Comparison of ENCODE assay signal across 11 cellular contexts in the genomic region with DNA sequence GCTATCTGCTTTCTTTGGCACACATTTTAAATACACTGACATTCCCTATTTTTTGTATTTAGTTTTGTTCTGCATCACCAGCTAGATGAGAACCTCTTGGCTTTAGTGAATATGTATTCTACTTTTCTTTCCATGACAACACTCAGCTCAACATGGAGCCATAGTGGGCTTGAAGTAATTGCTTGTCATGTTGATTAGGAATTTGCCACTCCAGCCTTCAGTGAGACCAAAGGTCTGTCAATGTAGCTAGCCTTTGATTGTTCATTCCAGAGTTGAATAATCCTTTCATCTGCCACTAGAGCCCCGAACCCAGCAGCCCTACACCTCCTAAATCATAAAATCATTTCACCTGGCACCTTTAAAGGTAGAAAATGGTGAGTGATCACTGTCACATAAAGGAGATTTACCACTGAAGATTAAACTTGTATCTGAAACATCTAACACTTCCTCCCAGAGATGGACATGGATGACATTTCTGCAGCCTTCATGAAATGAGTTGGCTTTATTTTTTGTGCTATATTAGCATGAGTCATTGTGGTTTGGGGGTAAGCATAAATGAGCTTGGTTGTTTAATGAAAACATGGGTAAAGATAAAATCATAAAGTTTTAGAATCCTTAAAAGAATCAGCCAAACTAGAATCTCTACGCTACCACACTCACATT. TPM values are rescaled to one million over a fixed set of nuclear protein-coding genes. Genes with fewer than 3 reads are reported as not detected.
A peak's percentile ranks its signal among the peaks of the same experiment; 100 is the strongest.
DNase-seq lines count a peak whose midpoint lies in the region; ATAC-seq, FAIRE-seq and TF ChIP-seq lines count a peak whose summit lies in the region.
"Had no signal": no experiment of that assay in that cellular context is flagged by ENCODE, and none has a peak within 500 bp of the region (broad histone marks: within the 10 kb centered on the region; RNA-seq: fewer than 3 reads in every experiment).

No MANE protein-coding gene starts in this region.

- POLR2A ChIA-PET in K562 (lab: Yijun Ruan, JAX), result interaction anchor here (0.5 to 2.6 kb wide), 7 partner anchors 8 to 539 kb away, joined by 3 to 10 read pairs (median 3); no protein-coding TSS in a partner anchor
- POLR2A ChIA-PET in naive thymus-derived CD8-positive, alpha-beta T cell (lab: Charles Lee), result interaction anchor here (0.8 kb wide), 1 partner anchor 30 kb away, joined by 3 read pairs; no protein-coding TSS in a partner anchor

- H3K4me2 ChIP-seq in K562 (ENCODE audit: insufficient read depth, low read length), result no peak overlapping the region

- TF ChIP-seq RAD21 in K562 (CRISPR knock-in tag; conservative IDR thresholded peaks at IDR 0.05 in 1 of 2, IDR thresholded peaks at IDR 0.05 in 1 of 2), result no peak

- no peak overlapping the region for H3K9ac ChIP-seq in K562 (ENCODE audit: insufficient read depth in 1 of 2, low read depth in 2 of 2, low read length in 2 of 2)

- no peak for TF ChIP-seq POLR2A in K562 (conservative IDR thresholded peaks at IDR 0.05)

- FAIRE-seq in K562 (lab: Jason Lieb, UNC), result peak; percentile 26

- in situ Hi-C loops in K562 (cut with MboI), result no loop called here

- H4K20me1 ChIP-seq in K562 (replicated peaks; ENCODE audit: control insufficient read depth, insufficient read depth, low read length), result peaks cover 5% of the 10 kb centered on the region; the same call in 1 of the 2 replicates

- no TSS peak for BruUV-seq in K562 (replicated peaks; lab: Mats Ljungman, UMichigan)

- H3K4me1 ChIP-seq in K562 (replicated peaks in 1 of 2; ENCODE audit: control insufficient read depth in 2 of 2, insufficient read depth in 2 of 2, low read length in 2 of 2), result peaks cover 0 to 7% of the 10 kb centered on the region in 2 experiments; a peak in 2 of 5 replicates

- no peaks in the 10 kb centered on the region for H3K27me3 Mint-ChIP-seq in naive thymus-derived CD8-positive, alpha-beta T cell
- H3K27me3 Mint-ChIP-seq: naive B cell had no signal

- ATAC-seq in K562 (no peak), HG03159 (IDR thresholded peaks at IDR 0.05; ENCODE audit: unreplicated experiment) (no peak)
- no peak for ATAC-seq in naive thymus-derived CD8-positive, alpha-beta T cell

- no peak overlapping the region for H3K4me3 ChIP-seq in K562
- H3K4me3 ChIP-seq: cardiac muscle cell, thoracic aorta had no signal

- 78% methylated on average over 2 of the region's 2 CpGs for WGBS in K562 (ENCODE audit: insufficient coverage, low coverage, missing lambda C conversion rate)

- no peak overlapping the region for H2AFZ ChIP-seq in K562 (ENCODE audit: low read depth, low read length)

- no peaks in the 10 kb centered on the region for H3K9me3 Mint-ChIP-seq in naive thymus-derived CD8-positive, alpha-beta T cell
- H3K9me3 Mint-ChIP-seq: naive B cell had no signal

- CTCF ChIA-PET in K562 (lab: Yijun Ruan, JAX; ENCODE audit: low intra/inter-chr PET ratio), result no interaction called here

- no peak for TF ChIP-seq CTCF in K562 (IDR thresholded peaks at IDR 0.05 in 2 of 3, conservative IDR thresholded peaks at IDR 0.05 in 1 of 3; ENCODE audit: insufficient read depth in 2 of 3, low read depth in 1 of 3, low read length in 3 of 3)

- no peaks in the 10 kb centered on the region for H3K9me3 ChIP-seq in K562 (replicated peaks; ENCODE audit: control insufficient read depth, insufficient read depth, low read depth, low read length)
- H3K9me3 ChIP-seq: thoracic aorta had no signal

- H3K79me2 ChIP-seq in K562 (ENCODE audit: control insufficient read depth, insufficient read depth, low read length), result 0 out of 3 replicates have a peak, but pooled peaks cover 4% of the 10 kb centered on the region

- H3K4me1 Mint-ChIP-seq in naive thymus-derived CD8-positive, alpha-beta T cell, result peaks cover 17 to 45% (median 33%) of the 10 kb centered on the region in 4 donors

- no peak for TF ChIP-seq EP300 in K562 (IDR thresholded peaks at IDR 0.05; ENCODE audit: low read length)

- peak; percentile 63 for DNase-seq in ELR (ENCODE audit: low read depth)
- peak; percentile 72 for DNase-seq in M059J (ENCODE audit: low read depth)
- DNase-seq in K562 (ENCODE audit: extremely low read depth in 1 of 4, low spot score in 3 of 4), result no peak
- DNase-seq in naive thymus-derived CD8-positive, alpha-beta T cell, result no peak
- DNase-seq in hypothalamus (lab: John Stamatoyannopoulos, UW), result no peak
- DNase-seq in putamen (ENCODE audit: low spot score), result no peak
- DNase-seq: hippocampal formation, naive B cell had no signal

- intact Hi-C loops in K562 (cut with micrococcal nuclease), result no loop called here

- peak overlapping the region in 1 of 10 donors; percentile 9 for H3K4me3 Mint-ChIP-seq in naive thymus-derived CD8-positive, alpha-beta T cell
- H3K4me3 Mint-ChIP-seq: naive B cell had no signal

- no peak overlapping the region for H3K27ac ChIP-seq in K562 (ENCODE audit: extremely low read depth, low read depth, low read length)
- H3K27ac ChIP-seq: cardiac muscle cell, thoracic aorta had no signal

- peak overlapping the region; percentile 11 to 76 (median 60) for H3K27ac Mint-ChIP-seq in naive thymus-derived CD8-positive, alpha-beta T cell

- H3K27me3 ChIP-seq in K562 (ENCODE audit: control insufficient read depth in 2 of 2, insufficient read depth in 2 of 2, low read length in 2 of 2), result no peaks in the 10 kb centered on the region
- H3K27me3 ChIP-seq: cardiac muscle cell had no signal

- peaks cover 20 to 96% (median 33%) of the 10 kb centered on the region in 3 donors for H3K36me3 Mint-ChIP-seq in naive thymus-derived CD8-positive, alpha-beta T cell

- peaks cover 94% of the 10 kb centered on the region for H3K36me3 ChIP-seq in K562 (ENCODE audit: control insufficient read depth, insufficient read depth, low read length)

- H3K9me1 ChIP-seq in K562 (ENCODE audit: control insufficient read depth, insufficient read depth, low read length), result no peaks in the 10 kb centered on the region

TF ChIP-seq in K562, 482 proteins besides CTCF, POLR2A, EP300 and RAD21 (continues in another document):
- TF ChIP-seq MAFF (IDR thresholded peaks at IDR 0.05; ENCODE audit: low read length) (peak; percentile 51; the same call in 1 of the 2 replicates), KAT2B (IDR thresholded peaks at IDR 0.05; ENCODE audit: low read depth, low read length) (no peak), MAFG (tag; conservative IDR thresholded peaks at IDR 0.05) (peak; percentile 57), TBP (optimal IDR thresholded peaks at IDR 0.05; ENCODE audit: low read depth, low read length) (no peak), NFE2 (IDR thresholded peaks at IDR 0.05; ENCODE audit: low read depth) (peak; percentile 60), FOSL1 (tag; conservative IDR thresholded peaks at IDR 0.05) (peak; percentile 74), SLC30A9 (CRISPR knock-in tag; IDR thresholded peaks at IDR 0.05) (no peak), NONO (IDR thresholded peaks at IDR 0.05; ENCODE audit: low read depth in 2 of 2, low read length in 1 of 2) (no peak), C11orf30 (IDR thresholded peaks at IDR 0.05; ENCODE audit: low read depth) (peak; percentile 60), SMARCE1 (IDR thresholded peaks at IDR 0.05) (peak; percentile 37; the same call in 1 of the 2 replicates)

RNA-seq across cellular contexts. Expression of a gene that starts 29.2 kb away (rescaled TPM):
- 8.4 and 12.4 TPM in 2 replicates for total RNA-seq in M059J (2014; rRNA removed; shearing (Covaris generic))
- 22.1 and 52.0 TPM in 2 replicates for total RNA-seq in K562 (2011; cell fraction: chromatin; rRNA removed; ENCODE audit: low replicate concordance)
- 15.7 and 16.2 TPM in 2 replicates for total RNA-seq in K562 (2011; cell fraction: nucleolus; rRNA removed)
- 17.7 and 19.2 TPM in 2 replicates for total RNA-seq in K562 (2011; cell fraction: nucleoplasm; rRNA removed)
- total RNA-seq in K562 (2014; rRNA removed), result 7.4 and 8.0 TPM in 2 replicates
- 8.2 and 9.3 TPM in 2 replicates for total RNA-seq in K562 (2014; rRNA removed; fragmentation: Illumina TruSeq; extraction: Trizol)
- 5.4 and 6.0 TPM in 2 replicates for total RNA-seq in K562 (2015; rRNA removed; fragmentation: Illumina TruSeq; extraction: Trizol)
- 11.2 and 12.8 TPM in 2 replicates for total RNA-seq in K562 (2021)
- polyA plus RNA-seq in K562 (2011; rRNA removed), result 10.0 and 10.9 TPM in 2 replicates
- 12.0 and 12.4 TPM in 2 replicates for polyA plus RNA-seq in K562 (2011; cell fraction: cytosol; rRNA removed)
- polyA plus RNA-seq in K562 (2011; cell fraction: nucleus; rRNA removed), result 10.6 and 15.7 TPM in 2 replicates
- 8.0 and 12.3 TPM in 2 replicates for polyA plus RNA-seq in K562 (2012)
- polyA plus RNA-seq in K562 (2014; fragmentation: Illumina TruSeq; extraction: Trizol), result 7.5 and 8.4 TPM in 2 replicates
- polyA plus RNA-seq in K562 (2014; fragmentation: Nextera tagmentation; extraction: Ambion mirVana), result 1 to 10 TPM; 1.6 to 4.1 TPM
- polyA plus RNA-seq in K562 (2014; rRNA removed), result 7.5 and 7.7 TPM in 2 replicates
- 10.5 and 11.8 TPM in 2 replicates for polyA minus RNA-seq in K562 (2011; rRNA and poly(A)+ RNA removed)
- 7.3 and 8.7 TPM in 2 replicates for polyA minus RNA-seq in K562 (2011; cell fraction: cytosol; rRNA and poly(A)+ RNA removed)
- 8.9 and 11.8 TPM in 2 replicates for polyA minus RNA-seq in K562 (2011; cell fraction: nucleus; rRNA and poly(A)+ RNA removed)
- 10 to 100 TPM; 41.5 to 53.7 TPM for total RNA-seq in naive thymus-derived CD8-positive, alpha-beta T cell
- polyA plus RNA-seq in naive thymus-derived CD8-positive, alpha-beta T cell, result 1 to 10 TPM; 5.4 to 6.3 (median 5.6) TPM

RNA-seq across cellular contexts. Expression of a gene that starts 52.8 kb away (rescaled TPM):
- total RNA-seq in M059J (2014; rRNA removed; shearing (Covaris generic)), result 40.4 and 51.8 TPM in 2 replicates
- 64.2 and 98.3 TPM in 2 replicates for total RNA-seq in K562 (2011; cell fraction: chromatin; rRNA removed; ENCODE audit: low replicate concordance)
- total RNA-seq in K562 (2011; cell fraction: nucleolus; rRNA removed), result 52.0 and 54.5 TPM in 2 replicates
- 63.2 and 73.9 TPM in 2 replicates for total RNA-seq in K562 (2011; cell fraction: nucleoplasm; rRNA removed)
- total RNA-seq in K562 (2014; rRNA removed), result 95.1 and 111 TPM in 2 replicates
- total RNA-seq in K562 (2014; rRNA removed; fragmentation: Illumina TruSeq; extraction: Trizol), result 86.6 and 88.2 TPM in 2 replicates
- total RNA-seq in K562 (2015; rRNA removed; fragmentation: Illumina TruSeq; extraction: Trizol), result 90.7 and 93.9 TPM in 2 replicates
- total RNA-seq in K562 (2021), result 78.5 and 95.2 TPM in 2 replicates
- 118 and 129 TPM in 2 replicates for polyA plus RNA-seq in K562 (2011; rRNA removed)
- 116 and 133 TPM in 2 replicates for polyA plus RNA-seq in K562 (2011; cell fraction: cytosol; rRNA removed)
- polyA plus RNA-seq in K562 (2011; cell fraction: nucleus; rRNA removed), result 41.7 and 49.3 TPM in 2 replicates
- 90.9 and 131 TPM in 2 replicates for polyA plus RNA-seq in K562 (2012)
- polyA plus RNA-seq in K562 (2014; fragmentation: Illumina TruSeq; extraction: Trizol), result 95.7 and 105 TPM in 2 replicates
- 10 to 100 TPM; 19.5 to 25.7 TPM for polyA plus RNA-seq in K562 (2014; fragmentation: Nextera tagmentation; extraction: Ambion mirVana)
- 150 and 179 TPM in 2 replicates for polyA plus RNA-seq in K562 (2014; rRNA removed)
- polyA minus RNA-seq in K562 (2011; rRNA and poly(A)+ RNA removed), result 160 and 181 TPM in 2 replicates
- polyA minus RNA-seq in K562 (2011; cell fraction: cytosol; rRNA and poly(A)+ RNA removed), result 57.2 and 71.0 TPM in 2 replicates
- polyA minus RNA-seq in K562 (2011; cell fraction: nucleus; rRNA and poly(A)+ RNA removed), result 53.3 and 75.0 TPM in 2 replicates
- total RNA-seq in naive thymus-derived CD8-positive, alpha-beta T cell, result 100 to 1,000 TPM; 196 to 209 TPM
- 100 to 1,000 TPM; 163 to 193 (median 172) TPM for polyA plus RNA-seq in naive thymus-derived CD8-positive, alpha-beta T cell

Comparison
In these comparisons a context has a peak if more than half of its experiments do, and no peak if none do; other contexts are left out.
1. DNase-seq: peak in ELR (single experiment) and M059J (single experiment); none in K562 (0 of 4), naive thymus-derived CD8-positive, alpha-beta T cell (0 of 10), hypothalamus (0 of 51) and putamen (single experiment).